In the genomic region with DNA sequence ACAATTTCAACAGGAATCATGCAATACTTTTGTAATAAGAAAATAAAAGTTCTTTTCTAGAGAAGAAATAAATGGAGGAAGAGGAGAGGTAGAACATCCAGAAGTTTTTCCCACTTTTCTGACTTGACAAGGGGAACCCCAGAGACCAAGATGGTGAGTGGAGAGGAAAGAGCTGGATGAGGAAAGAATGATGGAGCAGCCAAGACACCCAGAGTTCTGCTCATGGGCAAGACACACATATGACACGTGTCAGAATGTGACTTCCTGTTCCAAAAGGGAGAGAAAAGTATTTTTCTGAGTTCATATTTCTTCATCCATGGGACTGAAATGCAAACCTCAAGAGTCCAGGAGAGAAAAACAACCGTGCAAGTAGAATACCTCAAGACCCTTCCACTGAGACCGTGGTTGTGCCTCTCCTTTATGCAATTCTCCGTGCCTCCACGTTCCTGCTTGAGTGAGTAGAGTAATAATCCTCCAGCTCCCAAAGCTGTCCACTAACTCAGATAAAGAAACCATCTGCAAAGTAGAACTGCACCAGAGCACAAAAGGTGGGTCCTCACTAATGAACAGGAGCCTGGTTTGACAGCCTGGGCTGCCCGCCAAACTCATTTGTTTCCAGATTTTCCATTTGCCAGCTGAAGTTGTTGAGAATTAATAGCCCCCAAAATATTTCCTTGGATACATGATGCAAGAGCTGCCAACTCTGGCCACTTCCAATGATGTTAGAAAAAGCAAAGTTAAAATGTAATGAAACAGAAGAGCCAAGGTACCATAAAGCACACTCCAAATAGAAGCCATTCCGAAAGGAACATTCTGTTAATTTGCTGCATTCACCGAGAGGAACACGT, we compare ENCODE assay signal across 18 cellular contexts.
"Had no signal": no experiment of that assay in that cellular context is flagged by ENCODE, and none has a peak within 500 bp of the region (broad histone marks: within the 10 kb centered on the region; RNA-seq: fewer than 3 reads in every experiment).

No MANE protein-coding gene starts in this region.

- H3K9me3 Mint-ChIP-seq: activated CD4-positive, alpha-beta T cell treated with anti-CD3 and anti-CD28 coated beads, Interleukin-2, amount 10 ng/mL, durations not matched to agents 7 days and 5 days; activated T-cell treated with anti-CD3 and anti-CD28 coated beads, Interleukin-2, amount 50 U/mL, for 72 hours had no signal

- H3K9me3 ChIP-seq: mucosa of descending colon had no signal

- H3K27me3 ChIP-seq: brain microvascular endothelial cell, stomach had no signal

- H3K4me1 ChIP-seq: heart left ventricle, parathyroid adenoma, stomach had no signal

- H3K36me3 Mint-ChIP-seq: activated naive CD8-positive, alpha-beta T cell; naive thymus-derived CD4-positive, alpha-beta T cell had no signal

- H3K4me3 ChIP-seq: heart left ventricle, mucosa of descending colon, smooth muscle cell, stomach had no signal

- DNase-seq: activated CD4-positive, alpha-beta T cell treated with anti-CD3 and anti-CD28 coated beads, Interleukin-2, amount 10 ng/mL, durations not matched to agents 7 days and 5 days; activated CD8-positive, alpha-beta memory T cell treated with anti-CD3 and anti-CD28 coated beads, Interleukin-2, amount 50 U/mL, for 48 hours; activated gamma-delta T cell treated with Interleukin-2 at 50 U/mL for 16 hours; activated T-cell treated with anti-CD3 and anti-CD28 coated beads, Interleukin-2, amount 50 U/mL, for 72 hours; amniotic stem cell; brain microvascular endothelial cell; effector memory CD4-positive, alpha-beta T cell; foreskin melanocyte; left colon; mucosa of descending colon; naive thymus-derived CD4-positive, alpha-beta T cell; stomach; T-helper 9 cell had no signal

- H3K4me3 Mint-ChIP-seq: activated CD4-positive, alpha-beta T cell treated with anti-CD3 and anti-CD28 coated beads, Interleukin-2, amount 10 ng/mL, durations not matched to agents 7 days and 5 days; activated naive CD8-positive, alpha-beta T cell; activated T-cell treated with anti-CD3 and anti-CD28 coated beads, Interleukin-2, amount 50 U/mL, for 72 hours; dendritic cell treated with granulocyte-macrophage colony-stimulating factor and Interleukin-4, amounts not matched to agents 40 ng/mL and 50 ng/mL, for 4 days; naive thymus-derived CD4-positive, alpha-beta T cell had no signal

- ATAC-seq: activated T-cell treated with anti-CD3 and anti-CD28 coated beads, Interleukin-2, amount 50 U/mL, for 72 hours; heart left ventricle; left colon; mucosa of descending colon; naive thymus-derived CD4-positive, alpha-beta T cell had no signal

- H3K27ac Mint-ChIP-seq: activated CD4-positive, alpha-beta T cell treated with anti-CD3 and anti-CD28 coated beads, Interleukin-2, amount 10 ng/mL, durations not matched to agents 7 days and 5 days; activated naive CD8-positive, alpha-beta T cell; activated T-cell treated with anti-CD3 and anti-CD28 coated beads, Interleukin-2, amount 50 U/mL, for 72 hours; dendritic cell treated with granulocyte-macrophage colony-stimulating factor and Interleukin-4, amounts not matched to agents 40 ng/mL and 50 ng/mL, for 4 days; naive thymus-derived CD4-positive, alpha-beta T cell had no signal

- H3K27me3 Mint-ChIP-seq: dendritic cell treated with granulocyte-macrophage colony-stimulating factor and Interleukin-4, amounts not matched to agents 40 ng/mL and 50 ng/mL, for 4 days had no signal

- H3K4me1 Mint-ChIP-seq: activated CD4-positive, alpha-beta T cell treated with anti-CD3 and anti-CD28 coated beads, Interleukin-2, amount 10 ng/mL, durations not matched to agents 7 days and 5 days; naive thymus-derived CD4-positive, alpha-beta T cell had no signal

- H3K27ac ChIP-seq: brain microvascular endothelial cell, parathyroid adenoma had no signal
